In genomic region chr14:94505206-94505605, GRCh38 we compare ENCODE assay signal across 43 cellular contexts. TPM values are rescaled to one million over a fixed set of nuclear protein-coding genes. Genes with fewer than 3 reads are reported as not detected.
"Had no signal": no experiment of that assay in that cellular context is flagged by ENCODE, and none has a peak within 500 bp of the region (broad histone marks: within the 10 kb centered on the region; RNA-seq: fewer than 3 reads in every experiment).

No MANE protein-coding gene starts in this region.

- H3K36me3 ChIP-seq: adrenal gland, ascending aorta, brain microvascular endothelial cell, breast epithelium, cardiac muscle cell had no signal

- H3K27ac Mint-ChIP-seq: activated naive CD4-positive, alpha-beta T cell treated with anti-CD3 and anti-CD28 coated beads for 36 hours; activated naive CD4-positive, alpha-beta T cell treated with anti-CD3 and anti-CD28 coated beads, Interleukin-2, amount 10 ng/mL, durations not matched to agents 7 days and 5 days; activated naive CD4-positive, alpha-beta T cell treated with anti-CD3 and anti-CD28 coated beads, Interleukin-2, amount 50 U/mL, for 24 hours; activated naive CD4-positive, alpha-beta T cell treated with anti-CD3 and anti-CD28 coated beads, Interleukin-2, amount 50 U/mL, for 72 hours; activated naive CD8-positive, alpha-beta T cell; activated naive CD8-positive, alpha-beta T cell treated with anti-CD3 and anti-CD28 coated beads for 36 hours; activated naive CD8-positive, alpha-beta T cell treated with anti-CD3 and anti-CD28 coated beads, Interleukin-2, amount 10 ng/mL, durations not matched to agents 7 days and 5 days; activated naive CD8-positive, alpha-beta T cell treated with anti-CD3 and anti-CD28 coated beads, Interleukin-2, amount 50 U/mL, for 24 hours; activated T-cell treated with anti-CD3 and anti-CD28 coated beads, Interleukin-2, amount 50 U/mL, for 24 hours; activated T-cell treated with anti-CD3 and anti-CD28 coated beads, Interleukin-2, amount 50 U/mL, for 72 hours; activated T-helper 1 cell treated with anti-CD3 and anti-CD28 coated beads, Interleukin-12 subunit alpha, Interleukin-12 subunit beta, Interleukin-2, Interleukin-4 antibody, amounts not matched to agents 30 ng/mL and 10 ng/mL and 1 ng/mL, durations not matched to agents 14 hours and 24 hours and 36 hours; activated T-helper 17 cell treated with anti-CD3 and anti-CD28 coated beads, Interleukin-2, amount 50 U/mL, for 72 hours; activated T-helper 2 cell treated with anti-CD3 and anti-CD28 coated beads, Interferon-gamma antibody, Interleukin-2, Interleukin-4, amounts not matched to agents 10 μg/mL and 5 μg/mL and 100 μg/mL, durations not matched to agents 14 hours and 24 hours and 36 hours; brain had no signal

- H3K36me3 Mint-ChIP-seq: activated naive CD4-positive, alpha-beta T cell treated with anti-CD3 and anti-CD28 coated beads, Interleukin-2, amount 10 ng/mL, durations not matched to agents 7 days and 5 days; activated naive CD4-positive, alpha-beta T cell treated with anti-CD3 and anti-CD28 coated beads, Interleukin-2, amount 50 U/mL, for 24 hours; activated naive CD4-positive, alpha-beta T cell treated with anti-CD3 and anti-CD28 coated beads, Interleukin-2, amount 50 U/mL, for 72 hours; activated naive CD8-positive, alpha-beta T cell; activated naive CD8-positive, alpha-beta T cell treated with anti-CD3 and anti-CD28 coated beads for 36 hours; activated naive CD8-positive, alpha-beta T cell treated with anti-CD3 and anti-CD28 coated beads, Interleukin-2, amount 10 ng/mL, durations not matched to agents 7 days and 5 days; brain had no signal

- DNase-seq: activated effector memory CD4-positive, alpha-beta T cell treated with anti-CD3 and anti-CD28 coated beads, Interleukin-2, amount 50 U/mL, for 16 hours; activated effector memory CD4-positive, alpha-beta T cell treated with Interleukin-2 at 50 U/mL for 16 hours; activated gamma-delta T cell; activated gamma-delta T cell treated with Interleukin-2 at 50 U/mL for 16 hours; activated naive CD4-positive, alpha-beta T cell; activated naive CD4-positive, alpha-beta T cell treated with anti-CD3 and anti-CD28 coated beads for 36 hours; activated naive CD4-positive, alpha-beta T cell treated with anti-CD3 and anti-CD28 coated beads, Interleukin-2, amount 10 ng/mL, durations not matched to agents 7 days and 5 days; activated naive CD4-positive, alpha-beta T cell treated with anti-CD3 and anti-CD28 coated beads, Interleukin-2, amount 50 U/mL, for 16 hours; activated naive CD4-positive, alpha-beta T cell treated with Interleukin-2 at 50 U/mL for 16 hours; activated naive CD8-positive, alpha-beta T cell treated with anti-CD3 and anti-CD28 coated beads for 36 hours; activated naive CD8-positive, alpha-beta T cell treated with anti-CD3 and anti-CD28 coated beads, Interleukin-2, amount 10 ng/mL, durations not matched to agents 7 days and 5 days; activated naive CD8-positive, alpha-beta T cell treated with anti-CD3 and anti-CD28 coated beads, Interleukin-2, amount 50 U/mL, for 24 hours; activated T-cell treated with anti-CD3 and anti-CD28 coated beads, Interleukin-2, amount 50 U/mL, for 1 hour; activated T-cell treated with anti-CD3 and anti-CD28 coated beads, Interleukin-2, amount 50 U/mL, for 24 hours; activated T-cell treated with anti-CD3 and anti-CD28 coated beads, Interleukin-2, amount 50 U/mL, for 4 hours; activated T-cell treated with anti-CD3 and anti-CD28 coated beads, Interleukin-2, amount 50 U/mL, for 48 hours; activated T-cell treated with anti-CD3 and anti-CD28 coated beads, Interleukin-2, amount 50 U/mL, for 72 hours; amniotic stem cell; amygdala; anterior cingulate cortex; aorta; body of pancreas; brain microvascular endothelial cell; caudate nucleus; central memory CD4-positive, alpha-beta T cell; cerebellar nuclear complex had no signal

- H3K9me3 Mint-ChIP-seq: activated naive CD4-positive, alpha-beta T cell treated with anti-CD3 and anti-CD28 coated beads for 36 hours; activated naive CD4-positive, alpha-beta T cell treated with anti-CD3 and anti-CD28 coated beads, Interleukin-2, amount 10 ng/mL, durations not matched to agents 7 days and 5 days; activated naive CD4-positive, alpha-beta T cell treated with anti-CD3 and anti-CD28 coated beads, Interleukin-2, amount 50 U/mL, for 24 hours; activated naive CD4-positive, alpha-beta T cell treated with anti-CD3 and anti-CD28 coated beads, Interleukin-2, amount 50 U/mL, for 72 hours; activated naive CD8-positive, alpha-beta T cell treated with anti-CD3 and anti-CD28 coated beads for 36 hours; activated naive CD8-positive, alpha-beta T cell treated with anti-CD3 and anti-CD28 coated beads, Interleukin-2, amount 10 ng/mL, durations not matched to agents 7 days and 5 days; activated naive CD8-positive, alpha-beta T cell treated with anti-CD3 and anti-CD28 coated beads, Interleukin-2, amount 50 U/mL, for 24 hours; activated T-cell treated with anti-CD3 and anti-CD28 coated beads, Interleukin-2, amount 50 U/mL, for 24 hours; activated T-cell treated with anti-CD3 and anti-CD28 coated beads, Interleukin-2, amount 50 U/mL, for 4 hours; activated T-cell treated with anti-CD3 and anti-CD28 coated beads, Interleukin-2, amount 50 U/mL, for 72 hours; activated T-helper 1 cell treated with anti-CD3 and anti-CD28 coated beads, Interleukin-12 subunit alpha, Interleukin-12 subunit beta, Interleukin-2, Interleukin-4 antibody, amounts not matched to agents 30 ng/mL and 10 ng/mL and 1 ng/mL, durations not matched to agents 14 hours and 24 hours and 36 hours; activated T-helper 17 cell treated with anti-CD3 and anti-CD28 coated beads, Interleukin-2, amount 50 U/mL, for 72 hours; activated T-helper 2 cell treated with anti-CD3 and anti-CD28 coated beads, Interferon-gamma antibody, Interleukin-2, Interleukin-4, amounts not matched to agents 10 μg/mL and 5 μg/mL and 100 μg/mL, durations not matched to agents 14 hours and 24 hours and 36 hours; central memory CD8-positive, alpha-beta T cell had no signal

- H3K9me3 ChIP-seq: adrenal gland, ascending aorta, body of pancreas, breast epithelium had no signal

- H3K4me3 ChIP-seq: adrenal gland, ascending aorta, body of pancreas, breast epithelium, cardiac muscle cell had no signal

- H3K27ac ChIP-seq: adrenal gland, ascending aorta, body of pancreas, brain microvascular endothelial cell, breast epithelium, cardiac muscle cell had no signal

- H3K4me3 Mint-ChIP-seq: activated naive CD4-positive, alpha-beta T cell treated with anti-CD3 and anti-CD28 coated beads for 36 hours; activated naive CD4-positive, alpha-beta T cell treated with anti-CD3 and anti-CD28 coated beads, Interleukin-2, amount 10 ng/mL, durations not matched to agents 7 days and 5 days; activated naive CD4-positive, alpha-beta T cell treated with anti-CD3 and anti-CD28 coated beads, Interleukin-2, amount 50 U/mL, for 24 hours; activated naive CD8-positive, alpha-beta T cell; activated naive CD8-positive, alpha-beta T cell treated with anti-CD3 and anti-CD28 coated beads for 36 hours; activated naive CD8-positive, alpha-beta T cell treated with anti-CD3 and anti-CD28 coated beads, Interleukin-2, amount 10 ng/mL, durations not matched to agents 7 days and 5 days; activated naive CD8-positive, alpha-beta T cell treated with anti-CD3 and anti-CD28 coated beads, Interleukin-2, amount 50 U/mL, for 24 hours; activated T-cell treated with anti-CD3 and anti-CD28 coated beads, Interleukin-2, amount 50 U/mL, for 24 hours; activated T-cell treated with anti-CD3 and anti-CD28 coated beads, Interleukin-2, amount 50 U/mL, for 4 hours; activated T-cell treated with anti-CD3 and anti-CD28 coated beads, Interleukin-2, amount 50 U/mL, for 72 hours; activated T-helper 1 cell treated with anti-CD3 and anti-CD28 coated beads, Interleukin-12 subunit alpha, Interleukin-12 subunit beta, Interleukin-2, Interleukin-4 antibody, amounts not matched to agents 30 ng/mL and 10 ng/mL and 1 ng/mL, durations not matched to agents 14 hours and 24 hours and 36 hours; activated T-helper 17 cell treated with anti-CD3 and anti-CD28 coated beads, Interleukin-2, amount 50 U/mL, for 72 hours; brain; central memory CD8-positive, alpha-beta T cell had no signal

- H3K4me1 ChIP-seq: adrenal gland, ascending aorta, body of pancreas, breast epithelium had no signal

- H3K27me3 ChIP-seq: adrenal gland, ascending aorta, body of pancreas, brain microvascular endothelial cell, breast epithelium, cardiac muscle cell had no signal

- H3K4me1 Mint-ChIP-seq: activated naive CD4-positive, alpha-beta T cell treated with anti-CD3 and anti-CD28 coated beads, Interleukin-2, amount 10 ng/mL, durations not matched to agents 7 days and 5 days; activated naive CD4-positive, alpha-beta T cell treated with anti-CD3 and anti-CD28 coated beads, Interleukin-2, amount 50 U/mL, for 24 hours; activated naive CD8-positive, alpha-beta T cell treated with anti-CD3 and anti-CD28 coated beads for 36 hours; activated naive CD8-positive, alpha-beta T cell treated with anti-CD3 and anti-CD28 coated beads, Interleukin-2, amount 10 ng/mL, durations not matched to agents 7 days and 5 days; activated naive CD8-positive, alpha-beta T cell treated with anti-CD3 and anti-CD28 coated beads, Interleukin-2, amount 50 U/mL, for 24 hours; activated T-helper 17 cell treated with anti-CD3 and anti-CD28 coated beads, Interleukin-2, amount 50 U/mL, for 72 hours; brain; central memory CD8-positive, alpha-beta T cell had no signal

RNA-seq across cellular contexts. Expression of gene SERPINA12, which starts 4.1 kb away (rescaled TPM):
- total RNA-seq: activated naive CD4-positive, alpha-beta T cell treated with anti-CD3 and anti-CD28 coated beads for 36 hours; activated naive CD4-positive, alpha-beta T cell treated with anti-CD3 and anti-CD28 coated beads, Interleukin-2, amount 50 U/mL, for 72 hours; activated naive CD8-positive, alpha-beta T cell treated with anti-CD3 and anti-CD28 coated beads for 36 hours; activated naive CD8-positive, alpha-beta T cell treated with anti-CD3 and anti-CD28 coated beads, Interleukin-2, amount 10 ng/mL, durations not matched to agents 7 days and 5 days; activated T-cell treated with anti-CD3 and anti-CD28 coated beads, Interleukin-2, amount 50 U/mL, for 4 hours; activated T-cell treated with anti-CD3 and anti-CD28 coated beads, Interleukin-2, amount 50 U/mL, for 72 hours; activated T-helper 1 cell treated with anti-CD3 and anti-CD28 coated beads, Interleukin-12 subunit alpha, Interleukin-12 subunit beta, Interleukin-2, Interleukin-4 antibody, amounts not matched to agents 30 ng/mL and 10 ng/mL and 1 ng/mL, durations not matched to agents 14 hours and 24 hours and 36 hours; activated T-helper 17 cell treated with anti-CD3 and anti-CD28 coated beads, Interleukin-2, amount 50 U/mL, for 72 hours; activated T-helper 2 cell treated with anti-CD3 and anti-CD28 coated beads, Interferon-gamma antibody, Interleukin-2, Interleukin-4, amounts not matched to agents 10 μg/mL and 5 μg/mL and 100 μg/mL, durations not matched to agents 14 hours and 24 hours and 36 hours; adrenal gland; aorta; ascending aorta; astrocyte; body of pancreas; breast epithelium; bronchial epithelial cell; cardiac muscle cell; cardiac septum; cerebellum had no signal
- polyA plus RNA-seq: adipose tissue, adrenal gland, aorta, cardiac muscle cell had no signal

RNA-seq across cellular contexts. Expression of gene SERPINA9, which starts 29.2 kb away (rescaled TPM):
- total RNA-seq: activated naive CD4-positive, alpha-beta T cell treated with anti-CD3 and anti-CD28 coated beads for 36 hours; activated naive CD4-positive, alpha-beta T cell treated with anti-CD3 and anti-CD28 coated beads, Interleukin-2, amount 50 U/mL, for 72 hours; activated naive CD8-positive, alpha-beta T cell treated with anti-CD3 and anti-CD28 coated beads for 36 hours; activated naive CD8-positive, alpha-beta T cell treated with anti-CD3 and anti-CD28 coated beads, Interleukin-2, amount 10 ng/mL, durations not matched to agents 7 days and 5 days; activated T-cell treated with anti-CD3 and anti-CD28 coated beads, Interleukin-2, amount 50 U/mL, for 4 hours; activated T-cell treated with anti-CD3 and anti-CD28 coated beads, Interleukin-2, amount 50 U/mL, for 72 hours; activated T-helper 1 cell treated with anti-CD3 and anti-CD28 coated beads, Interleukin-12 subunit alpha, Interleukin-12 subunit beta, Interleukin-2, Interleukin-4 antibody, amounts not matched to agents 30 ng/mL and 10 ng/mL and 1 ng/mL, durations not matched to agents 14 hours and 24 hours and 36 hours; activated T-helper 17 cell treated with anti-CD3 and anti-CD28 coated beads, Interleukin-2, amount 50 U/mL, for 72 hours; activated T-helper 2 cell treated with anti-CD3 and anti-CD28 coated beads, Interferon-gamma antibody, Interleukin-2, Interleukin-4, amounts not matched to agents 10 μg/mL and 5 μg/mL and 100 μg/mL, durations not matched to agents 14 hours and 24 hours and 36 hours; adrenal gland; aorta; ascending aorta; astrocyte; body of pancreas; breast epithelium; bronchial epithelial cell; cardiac muscle cell; cardiac septum; cerebellum had no signal
- polyA plus RNA-seq: adipose tissue, adrenal gland, aorta, cardiac muscle cell had no signal

RNA-seq across cellular contexts. Expression of gene SERPINA11, which starts 52.6 kb away (rescaled TPM):
- total RNA-seq: activated naive CD4-positive, alpha-beta T cell treated with anti-CD3 and anti-CD28 coated beads for 36 hours; activated naive CD4-positive, alpha-beta T cell treated with anti-CD3 and anti-CD28 coated beads, Interleukin-2, amount 50 U/mL, for 72 hours; activated naive CD8-positive, alpha-beta T cell treated with anti-CD3 and anti-CD28 coated beads for 36 hours; activated naive CD8-positive, alpha-beta T cell treated with anti-CD3 and anti-CD28 coated beads, Interleukin-2, amount 10 ng/mL, durations not matched to agents 7 days and 5 days; activated T-cell treated with anti-CD3 and anti-CD28 coated beads, Interleukin-2, amount 50 U/mL, for 4 hours; activated T-cell treated with anti-CD3 and anti-CD28 coated beads, Interleukin-2, amount 50 U/mL, for 72 hours; activated T-helper 1 cell treated with anti-CD3 and anti-CD28 coated beads, Interleukin-12 subunit alpha, Interleukin-12 subunit beta, Interleukin-2, Interleukin-4 antibody, amounts not matched to agents 30 ng/mL and 10 ng/mL and 1 ng/mL, durations not matched to agents 14 hours and 24 hours and 36 hours; activated T-helper 17 cell treated with anti-CD3 and anti-CD28 coated beads, Interleukin-2, amount 50 U/mL, for 72 hours; activated T-helper 2 cell treated with anti-CD3 and anti-CD28 coated beads, Interferon-gamma antibody, Interleukin-2, Interleukin-4, amounts not matched to agents 10 μg/mL and 5 μg/mL and 100 μg/mL, durations not matched to agents 14 hours and 24 hours and 36 hours; adrenal gland; aorta; ascending aorta; body of pancreas; bronchial epithelial cell; cardiac muscle cell; cardiac septum; cerebellum had no signal
- polyA plus RNA-seq: adipose tissue, adrenal gland, aorta, cardiac muscle cell had no signal

RNA-seq across cellular contexts. Expression of gene SERPINA4, which starts 56.0 kb away (rescaled TPM):
- total RNA-seq: activated naive CD4-positive, alpha-beta T cell treated with anti-CD3 and anti-CD28 coated beads for 36 hours; activated naive CD4-positive, alpha-beta T cell treated with anti-CD3 and anti-CD28 coated beads, Interleukin-2, amount 50 U/mL, for 72 hours; activated naive CD8-positive, alpha-beta T cell treated with anti-CD3 and anti-CD28 coated beads for 36 hours; activated naive CD8-positive, alpha-beta T cell treated with anti-CD3 and anti-CD28 coated beads, Interleukin-2, amount 10 ng/mL, durations not matched to agents 7 days and 5 days; activated T-cell treated with anti-CD3 and anti-CD28 coated beads, Interleukin-2, amount 50 U/mL, for 4 hours; activated T-cell treated with anti-CD3 and anti-CD28 coated beads, Interleukin-2, amount 50 U/mL, for 72 hours; activated T-helper 1 cell treated with anti-CD3 and anti-CD28 coated beads, Interleukin-12 subunit alpha, Interleukin-12 subunit beta, Interleukin-2, Interleukin-4 antibody, amounts not matched to agents 30 ng/mL and 10 ng/mL and 1 ng/mL, durations not matched to agents 14 hours and 24 hours and 36 hours; activated T-helper 17 cell treated with anti-CD3 and anti-CD28 coated beads, Interleukin-2, amount 50 U/mL, for 72 hours; activated T-helper 2 cell treated with anti-CD3 and anti-CD28 coated beads, Interferon-gamma antibody, Interleukin-2, Interleukin-4, amounts not matched to agents 10 μg/mL and 5 μg/mL and 100 μg/mL, durations not matched to agents 14 hours and 24 hours and 36 hours; aorta; ascending aorta; astrocyte; breast epithelium; bronchial epithelial cell; cardiac muscle cell; cardiac septum; cerebellum had no signal
- polyA plus RNA-seq: adrenal gland, aorta, cardiac muscle cell had no signal
